ENCODE assay signal across 8 cellular contexts in the genomic region with DNA sequence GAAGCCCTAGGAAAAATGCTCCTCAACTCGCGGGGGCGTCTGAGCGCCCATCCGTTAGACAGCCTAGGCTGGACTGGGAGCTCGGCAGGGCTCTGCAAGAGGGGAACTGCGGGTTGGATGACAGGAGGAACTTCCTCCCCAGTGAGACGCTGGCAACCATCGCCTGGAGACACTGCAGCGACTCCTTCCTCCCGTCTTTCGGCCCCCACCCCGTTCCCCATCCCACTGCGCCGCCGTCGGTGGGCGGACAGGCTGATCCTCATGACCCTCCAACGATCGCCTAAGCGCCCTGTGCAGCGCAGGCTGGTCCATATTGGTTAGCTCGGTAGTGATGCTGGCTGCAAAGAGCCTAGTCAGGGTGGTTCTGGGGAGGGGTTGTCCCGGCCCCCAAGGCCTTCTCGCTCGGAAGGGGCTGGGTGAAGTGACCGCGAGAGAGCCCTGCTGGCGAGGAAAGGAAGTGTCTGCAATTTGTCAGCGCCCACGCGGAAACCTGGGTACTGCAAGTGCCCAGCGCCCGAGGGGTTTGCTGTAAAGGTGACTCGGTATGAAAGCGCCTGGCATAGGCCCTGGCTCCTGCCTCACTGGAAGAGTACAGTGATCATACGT. TPM values are rescaled to one million over a fixed set of nuclear protein-coding genes. Genes with fewer than 3 reads are reported as not detected.
DNase-seq lines count a peak whose midpoint lies in the region; TF ChIP-seq lines count a peak whose summit lies in the region.

No MANE protein-coding gene starts in this region.

- H3K9me3 Mint-ChIP-seq in endodermal cell (no peaks in the 10 kb centered on the region), nephron progenitor cell (no peaks in the 10 kb centered on the region)

- WGBS in endodermal cell (ENCODE audit: insufficient coverage in 1 of 2, insufficient read length in 1 of 2), 2 experiments, result 7 to 9% methylated on average over 13 to 37 of the region's 37 CpGs
- WGBS in urinary bladder, result 2% methylated on average over 37 of the region's 37 CpGs

- no peaks in the 10 kb centered on the region for H3K9me3 ChIP-seq in endodermal cell (ENCODE audit: control insufficient read depth, low read length)

- no peak overlapping the region for H3K27ac ChIP-seq in endodermal cell (ENCODE audit: low read depth, low read length)
- no peak overlapping the region for H3K27ac ChIP-seq in urinary bladder (ENCODE audit: low read depth)

- peaks cover 6% of the 10 kb centered on the region for H3K4me1 Mint-ChIP-seq in endodermal cell
- peaks cover 37% of the 10 kb centered on the region for H3K4me1 Mint-ChIP-seq in nephron progenitor cell

- DNase-seq in HCEC 1CT (peak; percentile 50), MV-4-11 (lab: John Stamatoyannopoulos, UW) (peak; percentile 68), endodermal cell (peak; percentile 78), nephron progenitor cell (no peak), epidermal melanocyte (ENCODE audit: insufficient read length, low spot score) (no peak)
- DNase-seq in activated CD4-positive, alpha-beta T cell treated with anti-CD3 and anti-CD28 coated beads for 48 hours, result peak; percentile 80

- H3K27ac Mint-ChIP-seq in endodermal cell (no peak overlapping the region), nephron progenitor cell (no peak overlapping the region)

- no peaks in the 10 kb centered on the region for H3K36me3 ChIP-seq in endodermal cell (ENCODE audit: control insufficient read depth, insufficient read depth, low read length)
- H3K36me3 ChIP-seq in urinary bladder (ENCODE audit: insufficient read depth), result no peaks in the 10 kb centered on the region

- H3K27me3 ChIP-seq in endodermal cell (ENCODE audit: control insufficient read depth, insufficient read depth, low read length, poor library complexity, severe bottlenecking), result peaks cover 96% of the 10 kb centered on the region

- peaks cover 99% of the 10 kb centered on the region for H3K27me3 Mint-ChIP-seq in endodermal cell (ENCODE audit: insufficient read depth)
- peaks cover 100% of the 10 kb centered on the region for H3K27me3 Mint-ChIP-seq in nephron progenitor cell (ENCODE audit: low read depth, poor library complexity)

- H3K4me1 ChIP-seq in endodermal cell (ENCODE audit: control insufficient read depth, insufficient read depth, low read length) (no peaks in the 10 kb centered on the region), urinary bladder (ENCODE audit: insufficient read depth) (no peaks in the 10 kb centered on the region)

- H3K4me3 Mint-ChIP-seq in endodermal cell, result peak overlapping the region; percentile 57
- peak overlapping the region; percentile 78 for H3K4me3 Mint-ChIP-seq in nephron progenitor cell

- no peaks in the 10 kb centered on the region for H3K36me3 Mint-ChIP-seq in endodermal cell (ENCODE audit: low read depth)
- no peaks in the 10 kb centered on the region for H3K36me3 Mint-ChIP-seq in nephron progenitor cell (ENCODE audit: low read depth)

- peak overlapping the region; percentile 73 for H3K4me3 ChIP-seq in endodermal cell (ENCODE audit: low read length)
- peak overlapping the region; percentile 49 for H3K4me3 ChIP-seq in urinary bladder (ENCODE audit: low read depth, low read length)

- peak; percentile 71 for TF ChIP-seq CTCF in GM12872 (IDR thresholded peaks at IDR 0.05; ENCODE audit: insufficient read depth, low read depth, low read length)
- peak; percentile 62 for TF ChIP-seq CTCF in endodermal cell (conservative IDR thresholded peaks at IDR 0.05)
- peak; percentile 41 for TF ChIP-seq CTCF in nephron progenitor cell (IDR thresholded peaks at IDR 0.05)

- no peak overlapping the region for H3K9ac ChIP-seq in endodermal cell (ENCODE audit: extremely low read depth, low read length, poor library complexity, severe bottlenecking)

RNA-seq across cellular contexts. Expression of a gene that starts 0.6 kb away (rescaled TPM):
- total RNA-seq in endodermal cell (1 to 10 TPM; 4.7 to 8.9 TPM), urinary bladder (0.37 TPM)
- 18.7 TPM for polyA plus RNA-seq in endodermal cell (2013, experiment 1 of 2)
- polyA plus RNA-seq in endodermal cell (2013, experiment 2 of 2), result 21.5 TPM
- 5.1 TPM for polyA plus RNA-seq in urinary bladder

RNA-seq across cellular contexts. Expression of a gene that starts 11.7 kb away (rescaled TPM):
- total RNA-seq in endodermal cell (1 to 10 TPM; 1.1 to 3.4 TPM), urinary bladder (27.5 TPM)
- polyA plus RNA-seq in endodermal cell (2013, experiment 1 of 2), result not detected
- not detected for polyA plus RNA-seq in endodermal cell (2013, experiment 2 of 2)
- 36.4 TPM for polyA plus RNA-seq in urinary bladder

RNA-seq across cellular contexts. Expression of a gene that starts 21.7 kb away (rescaled TPM):
- under 1 TPM; 0.31 to 0.68 TPM for total RNA-seq in endodermal cell
- polyA plus RNA-seq in endodermal cell (2013, experiment 1 of 2), result 1.4 TPM
- polyA plus RNA-seq in endodermal cell (2013, experiment 2 of 2), result 1.7 TPM
- total RNA-seq in urinary bladder, result 13.3 TPM
- polyA plus RNA-seq in urinary bladder, result 66.2 TPM

RNA-seq across cellular contexts. Expression of a gene that starts 59.8 kb away (rescaled TPM):
- 10 to 100 TPM; 18.3 to 21.3 TPM for total RNA-seq in endodermal cell
- polyA plus RNA-seq in endodermal cell (2013, experiment 1 of 2), result 17.1 TPM
- polyA plus RNA-seq in endodermal cell (2013, experiment 2 of 2), result 16.2 TPM
- 28.8 TPM for total RNA-seq in urinary bladder
- 8.7 TPM for polyA plus RNA-seq in urinary bladder

Comparison
In these comparisons a context has a peak if more than half of its experiments do, and no peak if none do; other contexts are left out.
1. DNase-seq: peak in HCEC 1CT (single experiment), MV-4-11 (single experiment), activated CD4-positive, alpha-beta T cell treated with anti-CD3 and anti-CD28 coated beads for 48 hours (single experiment) and endodermal cell (single experiment); none in nephron progenitor cell (single experiment) and epidermal melanocyte (single experiment).
2. Peak in every context shown above with its lines, with median percentiles within 50 percentile points of each other: CTCF ChIP-seq.